ENCODE assay signal across 13 cellular contexts in the genomic region with DNA sequence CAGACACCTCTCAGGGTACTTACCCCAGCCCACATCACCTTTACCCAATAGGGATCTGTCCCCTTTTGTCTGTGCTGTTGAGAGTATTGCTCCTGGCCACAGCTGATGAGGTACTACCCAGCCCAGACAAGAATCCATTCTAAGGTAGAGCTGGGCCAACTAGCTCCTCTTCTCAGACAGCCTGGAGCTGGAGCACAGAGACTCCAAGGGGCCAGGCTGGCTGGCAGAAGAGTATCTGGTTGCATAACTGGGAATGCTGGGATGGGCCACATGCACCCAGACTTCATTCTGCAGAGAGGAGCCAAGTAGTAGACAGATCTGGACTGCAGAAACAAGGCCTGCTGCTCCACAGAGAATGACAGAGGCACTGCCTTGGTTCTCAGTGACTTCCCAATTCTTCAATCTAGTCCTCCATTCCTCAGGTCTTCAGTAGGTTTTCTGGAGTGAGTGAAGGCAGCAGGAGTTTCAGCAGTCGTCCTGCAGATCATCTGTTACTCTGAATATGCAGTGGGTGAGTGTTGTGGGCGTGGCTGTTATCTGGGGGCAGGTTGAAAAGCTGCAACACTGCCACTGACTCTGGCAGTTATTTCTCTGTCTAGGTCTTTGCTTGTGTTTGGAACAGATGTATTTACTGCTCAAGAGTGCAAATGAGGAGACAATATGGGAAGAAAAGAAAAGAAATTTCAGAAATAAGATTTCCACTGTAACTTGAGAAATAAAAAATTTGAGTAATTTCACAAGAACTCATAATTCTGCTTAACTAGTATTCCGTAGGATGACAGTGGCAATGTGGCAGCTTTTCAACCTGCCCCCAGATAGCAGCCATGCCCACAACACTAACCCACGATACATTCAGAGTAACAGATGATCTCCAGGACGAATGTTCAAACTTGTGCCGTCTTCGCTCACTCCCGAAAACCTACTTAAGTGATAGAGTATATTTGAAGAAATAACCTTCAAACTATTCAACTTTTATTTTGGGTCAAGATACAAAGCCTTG. TPM values are rescaled to one million over a fixed set of nuclear protein-coding genes. Genes with fewer than 3 reads are reported as not detected.
DNase-seq lines count a peak whose midpoint lies in the region; ATAC-seq lines count a peak whose summit lies in the region.
"Had no signal": no experiment of that assay in that cellular context is flagged by ENCODE, and none has a peak within 500 bp of the region (broad histone marks: within the 10 kb centered on the region; RNA-seq: fewer than 3 reads in every experiment).

No MANE protein-coding gene starts in this region.

- DNase-seq in activated CD4-positive, alpha-beta T cell treated with anti-CD3 and anti-CD28 coated beads for 36 hours: no peak
- DNase-seq in activated CD4-positive, alpha-beta T cell treated with anti-CD3 and anti-CD28 coated beads, Interleukin-2, amount 10 ng/mL, durations not matched to agents 7 days and 5 days: no peak
- peak; percentile 15 for DNase-seq in adipocyte (ENCODE audit: low read depth)
- peak; percentile 74 for DNase-seq in islet precursor cell
- no peak for DNase-seq in T-helper 2 cell treated with Interferon-gamma antibody and Interleukin-4, amounts not matched to agents 5 μg/mL and 100 μg/mL, for 36 hours (ENCODE audit: low spot score)
- no peak for DNase-seq in DMS79 treated with DMSO at 0.1 percent for 48 hours (lab: John Stamatoyannopoulos, UW)
- DNase-seq: activated CD4-positive, alpha-beta T cell treated with anti-CD3 and anti-CD28 coated beads for 4 hours; foreskin keratinocyte; midbrain; stimulated activated CD4-positive, alpha-beta T cell treated with anti-CD3 and anti-CD28 coated beads, Interleukin-15, amount 100 ng/mL, for 24 hours had no signal

- H3K4me3 Mint-ChIP-seq in activated CD4-positive, alpha-beta T cell treated with anti-CD3 and anti-CD28 coated beads for 36 hours: no peak overlapping the region
- H3K4me3 Mint-ChIP-seq in activated CD4-positive, alpha-beta T cell treated with anti-CD3 and anti-CD28 coated beads, Interleukin-2, amount 10 ng/mL, durations not matched to agents 7 days and 5 days: no peak overlapping the region
- H3K4me3 Mint-ChIP-seq in stimulated activated memory B cell treated with anti-CD40 and anti-IgM and Interleukin-4, amounts not matched to agents 10 μg/mL and 1 μg/mL and 100 μg/mL, for 72 hours: no peak overlapping the region
- no peak overlapping the region for H3K4me3 Mint-ChIP-seq in T-helper 2 cell treated with Interferon-gamma antibody and Interleukin-4, amounts not matched to agents 5 μg/mL and 100 μg/mL, for 36 hours

- CTCF ChIA-PET in activated CD4-positive, alpha-beta T cell treated with anti-CD3 and anti-CD28 coated beads for 36 hours (lab: Charles Lee): interaction anchor here (1.2 kb wide), 1 partner anchor 36 kb away, joined by 3 read pairs; no protein-coding TSS in a partner anchor
- CTCF ChIA-PET in activated CD4-positive, alpha-beta T cell treated with anti-CD3 and anti-CD28 coated beads, Interleukin-2, amount 10 ng/mL, durations not matched to agents 7 days and 5 days (lab: Charles Lee): interaction anchor here (1.3 kb wide), 1 partner anchor 19 kb away, joined by 3 read pairs; no protein-coding TSS in a partner anchor

- no peak for ATAC-seq in activated CD4-positive, alpha-beta T cell treated with anti-CD3 and anti-CD28 coated beads for 36 hours
- ATAC-seq in stimulated activated memory B cell treated with anti-CD40 and anti-IgM and Interleukin-4, amounts not matched to agents 10 μg/mL and 1 μg/mL and 100 μg/mL, for 72 hours: peak; percentile 63
- no peak for ATAC-seq in GM18909 (IDR thresholded peaks at IDR 0.05; ENCODE audit: poor library complexity, unreplicated experiment)
- ATAC-seq: A549, foreskin keratinocyte had no signal

- peaks cover 34% of the 10 kb centered on the region for H3K4me1 ChIP-seq in adipocyte (ENCODE audit: control insufficient read depth, insufficient read depth, low read length)

- POLR2A ChIA-PET in activated CD4-positive, alpha-beta T cell treated with anti-CD3 and anti-CD28 coated beads for 36 hours (lab: Charles Lee): no interaction called here
- POLR2A ChIA-PET in activated CD4-positive, alpha-beta T cell treated with anti-CD3 and anti-CD28 coated beads, Interleukin-2, amount 10 ng/mL, durations not matched to agents 7 days and 5 days (lab: Charles Lee): interaction anchor here (0.7 kb wide), 1 partner anchor 25 kb away, joined by 3 read pairs; no protein-coding TSS in a partner anchor

- H3K9me3 Mint-ChIP-seq in activated CD4-positive, alpha-beta T cell treated with anti-CD3 and anti-CD28 coated beads for 36 hours (ENCODE audit: low read depth): no peaks in the 10 kb centered on the region
- H3K9me3 Mint-ChIP-seq in activated CD4-positive, alpha-beta T cell treated with anti-CD3 and anti-CD28 coated beads, Interleukin-2, amount 10 ng/mL, durations not matched to agents 7 days and 5 days: no peaks in the 10 kb centered on the region
- H3K9me3 Mint-ChIP-seq in stimulated activated memory B cell treated with anti-CD40 and anti-IgM and Interleukin-4, amounts not matched to agents 10 μg/mL and 1 μg/mL and 100 μg/mL, for 72 hours: no peaks in the 10 kb centered on the region
- no peaks in the 10 kb centered on the region for H3K9me3 Mint-ChIP-seq in T-helper 2 cell treated with Interferon-gamma antibody and Interleukin-4, amounts not matched to agents 5 μg/mL and 100 μg/mL, for 36 hours

- H3K27me3 ChIP-seq in adipocyte (replicated peaks; ENCODE audit: control insufficient read depth, insufficient read depth, low read length): no peaks in the 10 kb centered on the region
- H3K27me3 ChIP-seq: foreskin keratinocyte had no signal

- H3K36me3 Mint-ChIP-seq in activated CD4-positive, alpha-beta T cell treated with anti-CD3 and anti-CD28 coated beads for 36 hours (ENCODE audit: low read depth): no peaks in the 10 kb centered on the region
- peaks cover 5% of the 10 kb centered on the region for H3K36me3 Mint-ChIP-seq in activated CD4-positive, alpha-beta T cell treated with anti-CD3 and anti-CD28 coated beads, Interleukin-2, amount 10 ng/mL, durations not matched to agents 7 days and 5 days (ENCODE audit: low read depth)
- H3K36me3 Mint-ChIP-seq in stimulated activated memory B cell treated with anti-CD40 and anti-IgM and Interleukin-4, amounts not matched to agents 10 μg/mL and 1 μg/mL and 100 μg/mL, for 72 hours: peaks cover 24% of the 10 kb centered on the region
- H3K36me3 Mint-ChIP-seq in T-helper 2 cell treated with Interferon-gamma antibody and Interleukin-4, amounts not matched to agents 5 μg/mL and 100 μg/mL, for 36 hours (ENCODE audit: low read depth): peaks cover 2% of the 10 kb centered on the region

- peak overlapping the region; percentile 7 for H3K27ac Mint-ChIP-seq in activated CD4-positive, alpha-beta T cell treated with anti-CD3 and anti-CD28 coated beads for 36 hours
- H3K27ac Mint-ChIP-seq in activated CD4-positive, alpha-beta T cell treated with anti-CD3 and anti-CD28 coated beads, Interleukin-2, amount 10 ng/mL, durations not matched to agents 7 days and 5 days: no peak overlapping the region
- H3K27ac Mint-ChIP-seq in stimulated activated memory B cell treated with anti-CD40 and anti-IgM and Interleukin-4, amounts not matched to agents 10 μg/mL and 1 μg/mL and 100 μg/mL, for 72 hours: peak overlapping the region; percentile 50
- no peak overlapping the region for H3K27ac Mint-ChIP-seq in T-helper 2 cell treated with Interferon-gamma antibody and Interleukin-4, amounts not matched to agents 5 μg/mL and 100 μg/mL, for 36 hours

- H3K36me3 ChIP-seq in adipocyte (ENCODE audit: control insufficient read depth, insufficient read depth, low read length, severe bottlenecking): no peaks in the 10 kb centered on the region

- no peak overlapping the region for H3K9ac ChIP-seq in adipocyte (ENCODE audit: low read length)

- H3K27me3 Mint-ChIP-seq in activated CD4-positive, alpha-beta T cell treated with anti-CD3 and anti-CD28 coated beads for 36 hours: no peaks in the 10 kb centered on the region
- H3K27me3 Mint-ChIP-seq in activated CD4-positive, alpha-beta T cell treated with anti-CD3 and anti-CD28 coated beads, Interleukin-2, amount 10 ng/mL, durations not matched to agents 7 days and 5 days: no peaks in the 10 kb centered on the region
- no peaks in the 10 kb centered on the region for H3K27me3 Mint-ChIP-seq in stimulated activated memory B cell treated with anti-CD40 and anti-IgM and Interleukin-4, amounts not matched to agents 10 μg/mL and 1 μg/mL and 100 μg/mL, for 72 hours
- no peaks in the 10 kb centered on the region for H3K27me3 Mint-ChIP-seq in T-helper 2 cell treated with Interferon-gamma antibody and Interleukin-4, amounts not matched to agents 5 μg/mL and 100 μg/mL, for 36 hours (ENCODE audit: low read depth)

- no peak overlapping the region for H3K4me3 ChIP-seq in adipocyte (ENCODE audit: low read length)
- H3K4me3 ChIP-seq: A549 had no signal

- H3K9me3 ChIP-seq in adipocyte (ENCODE audit: control insufficient read depth, low read length): no peaks in the 10 kb centered on the region
- H3K9me3 ChIP-seq: A549 had no signal

- intact Hi-C loops in activated CD4-positive, alpha-beta T cell treated with anti-CD3 and anti-CD28 coated beads for 36 hours (cut with DNase I, micrococcal nuclease): no loop called here

- peaks cover 68% of the 10 kb centered on the region for H3K4me1 Mint-ChIP-seq in activated CD4-positive, alpha-beta T cell treated with anti-CD3 and anti-CD28 coated beads for 36 hours
- H3K4me1 Mint-ChIP-seq in activated CD4-positive, alpha-beta T cell treated with anti-CD3 and anti-CD28 coated beads, Interleukin-2, amount 10 ng/mL, durations not matched to agents 7 days and 5 days: peaks cover 20% of the 10 kb centered on the region
- peaks cover 80% of the 10 kb centered on the region for H3K4me1 Mint-ChIP-seq in stimulated activated memory B cell treated with anti-CD40 and anti-IgM and Interleukin-4, amounts not matched to agents 10 μg/mL and 1 μg/mL and 100 μg/mL, for 72 hours
- peaks cover 35% of the 10 kb centered on the region for H3K4me1 Mint-ChIP-seq in T-helper 2 cell treated with Interferon-gamma antibody and Interleukin-4, amounts not matched to agents 5 μg/mL and 100 μg/mL, for 36 hours (ENCODE audit: low read depth)

RNA-seq across cellular contexts. Expression of a gene that starts 34.9 kb away (rescaled TPM):
- 100 to 1,000 TPM in 1 of 2 experiments, 10 to 100 TPM in 1; 91.9 to 108 TPM for total RNA-seq in activated CD4-positive, alpha-beta T cell treated with anti-CD3 and anti-CD28 coated beads for 36 hours
- total RNA-seq in activated CD4-positive, alpha-beta T cell treated with anti-CD3 and anti-CD28 coated beads, Interleukin-2, amount 10 ng/mL, durations not matched to agents 7 days and 5 days: 100 to 1,000 TPM; 123 to 139 TPM

Comparison
In these comparisons a context has a peak if more than half of its experiments do, and no peak if none do; other contexts are left out.
1. H3K27ac Mint-ChIP-seq: peak in activated CD4-positive, alpha-beta T cell treated with anti-CD3 and anti-CD28 coated beads for 36 hours (single experiment) and stimulated activated memory B cell treated with anti-CD40 and anti-IgM and Interleukin-4, amounts not matched to agents 10 μg/mL and 1 μg/mL and 100 μg/mL, for 72 hours (single experiment); none in activated CD4-positive, alpha-beta T cell treated with anti-CD3 and anti-CD28 coated beads, Interleukin-2, amount 10 ng/mL, durations not matched to agents 7 days and 5 days (single experiment) and T-helper 2 cell treated with Interferon-gamma antibody and Interleukin-4, amounts not matched to agents 5 μg/mL and 100 μg/mL, for 36 hours (single experiment).
2. DNase-seq: peak in adipocyte (single experiment) and islet precursor cell (single experiment); none in activated CD4-positive, alpha-beta T cell treated with anti-CD3 and anti-CD28 coated beads for 36 hours (single experiment), activated CD4-positive, alpha-beta T cell treated with anti-CD3 and anti-CD28 coated beads, Interleukin-2, amount 10 ng/mL, durations not matched to agents 7 days and 5 days (single experiment), T-helper 2 cell treated with Interferon-gamma antibody and Interleukin-4, amounts not matched to agents 5 μg/mL and 100 μg/mL, for 36 hours (single experiment) and DMS79 treated with DMSO at 0.1 percent for 48 hours (single experiment).